20 cellular contexts compared by ENCODE assay signal in genomic region chr15:41438206-41438605, GRCh38. TPM values are rescaled to one million over a fixed set of nuclear protein-coding genes. Genes with fewer than 3 reads are reported as not detected.
DNase-seq lines count a peak whose midpoint lies in the region; ATAC-seq and TF ChIP-seq lines count a peak whose summit lies in the region.
"Had no signal": no experiment of that assay in that cellular context is flagged by ENCODE, and none has a peak within 500 bp of the region (broad histone marks: within the 10 kb centered on the region; RNA-seq: fewer than 3 reads in every experiment).

No MANE protein-coding gene starts in this region.

- no peaks in the 10 kb centered on the region for H3K4me1 Mint-ChIP-seq in nephron progenitor cell

- no peak for TF ChIP-seq EP300 in transverse colon (IDR thresholded peaks at IDR 0.05; ENCODE audit: low read depth)

- TF ChIP-seq CTCF in brain microvascular endothelial cell (IDR thresholded peaks at IDR 0.05; ENCODE audit: low read depth, low read length, missing control alignments) (no peak), nephron progenitor cell (IDR thresholded peaks at IDR 0.05) (no peak), transverse colon (IDR thresholded peaks at IDR 0.05) (no peak)

- H3K36me3 Mint-ChIP-seq in nephron progenitor cell (ENCODE audit: low read depth): peaks cover 70% of the 10 kb centered on the region

- H3K4me3 ChIP-seq in brain microvascular endothelial cell (ENCODE audit: low read depth, low read length): no peak overlapping the region
- H3K4me3 ChIP-seq in transverse colon: no peak overlapping the region
- H3K4me3 ChIP-seq: colonic mucosa, gastroesophageal sphincter, upper lobe of right lung had no signal

- H3K27me3 ChIP-seq in brain microvascular endothelial cell (replicated peaks) (no peaks in the 10 kb centered on the region), transverse colon (no peaks in the 10 kb centered on the region)
- H3K27me3 ChIP-seq: colonic mucosa, gastroesophageal sphincter, upper lobe of right lung had no signal

- H3K27ac Mint-ChIP-seq in nephron progenitor cell: peak overlapping the region; percentile 60
- H3K27ac Mint-ChIP-seq: CD8-positive, alpha-beta T cell had no signal

- no peak for TF ChIP-seq POLR2A in transverse colon (IDR thresholded peaks at IDR 0.05)

- in situ Hi-C loops in brain microvascular endothelial cell (cut with HindIII; ENCODE audit: low pct_ligation_motif_present, low sequenced_read_pairs): no loop called here
- in situ Hi-C loops in transverse colon (cut with MboI; ENCODE audit: low pct_ligation_motif_present in 1 of 4, low pct_unique_long_range_greater_than_20kb in 1 of 4, low sequenced_read_pairs in 3 of 4): loop anchor here in 1 of 4 donors (25.0 kb wide), 1 partner anchor 99 kb away; the partner anchor contains the start of gene RPAP1

- 92 to 100% methylated on average over 2 to 11 of the region's 11 CpGs for WGBS in transverse colon (ENCODE audit: low coverage in 1 of 2), 2 donors

- H3K27ac ChIP-seq in brain microvascular endothelial cell (peak overlapping the region; percentile 72), transverse colon (no peak overlapping the region)
- H3K27ac ChIP-seq: colonic mucosa, epithelial cell of prostate, gastroesophageal sphincter, upper lobe of right lung, VCaP had no signal

- peaks cover 3% of the 10 kb centered on the region for H3K9me3 Mint-ChIP-seq in nephron progenitor cell
- H3K9me3 Mint-ChIP-seq: CD8-positive, alpha-beta T cell had no signal

- H3K27me3 Mint-ChIP-seq in nephron progenitor cell (ENCODE audit: low read depth, poor library complexity): no peaks in the 10 kb centered on the region
- H3K27me3 Mint-ChIP-seq: progenitor cell of endocrine pancreas had no signal

- H3K4me1 ChIP-seq in transverse colon: no peaks in the 10 kb centered on the region
- H3K4me1 ChIP-seq: colonic mucosa, upper lobe of right lung had no signal

- intact Hi-C loops in transverse colon (cut with DNase I; ENCODE audit: low total_unique reads): no loop called here

- no peak for ATAC-seq in GM18520 (IDR thresholded peaks at IDR 0.05; ENCODE audit: unreplicated experiment)
- ATAC-seq: CD8-positive, alpha-beta T cell; gastroesophageal sphincter; upper lobe of right lung had no signal

- no peaks in the 10 kb centered on the region for H3K9me3 ChIP-seq in transverse colon
- H3K9me3 ChIP-seq: colonic mucosa, gastroesophageal sphincter, upper lobe of right lung had no signal

- H3K4me3 Mint-ChIP-seq in nephron progenitor cell: no peak overlapping the region
- H3K4me3 Mint-ChIP-seq: CD8-positive, alpha-beta T cell had no signal

- DNase-seq in A172 (ENCODE audit: low spot score) (peak; percentile 76), HT1080 (ENCODE audit: low read depth) (peak; percentile 73), brain microvascular endothelial cell (peak; percentile 71), nephron progenitor cell (no peak), HK-2 (ENCODE audit: unreplicated experiment) (no peak), transverse colon (no peak), COLO668 (lab: John Stamatoyannopoulos, UW; ENCODE audit: unreplicated experiment) (no peak)
- DNase-seq: activated gamma-delta T cell; amniotic stem cell; CD8-positive, alpha-beta T cell; colonic mucosa; DND-41; NCI-H1436 treated with DMSO at 0.1 percent for 48 hours; stimulated activated naive CD4-positive, alpha-beta T cell; upper lobe of right lung had no signal

- H3K36me3 ChIP-seq in brain microvascular endothelial cell (replicated peaks) (peaks cover 19% of the 10 kb centered on the region), transverse colon (peaks cover 0 to 19% (median 4%) of the 10 kb centered on the region in 4 donors)

RNA-seq across cellular contexts. Expression of gene RTF1, which starts 21.3 kb away (rescaled TPM):
- total RNA-seq in A172 (2014; rRNA removed; shearing (Covaris generic)): 28.7 and 31.6 TPM in 2 replicates
- 17.0 and 20.2 TPM in 2 replicates for total RNA-seq in HT1080 (2014; rRNA removed; shearing (Covaris generic))
- polyA plus RNA-seq in HT1080 (2015; cell fraction: cytosol; rRNA removed): 26.1 and 31.7 TPM in 2 replicates
- 22.7 and 37.3 TPM in 2 replicates for polyA plus RNA-seq in HT1080 (2015; cell fraction: nucleus; rRNA removed)
- 10 to 100 TPM; 10.7 to 23.2 (median 17.6) TPM for total RNA-seq in transverse colon

RNA-seq across cellular contexts. Expression of gene NDUFAF1, which starts 35.9 kb away (rescaled TPM):
- 47.2 and 50.9 TPM in 2 replicates for total RNA-seq in A172 (2014; rRNA removed; shearing (Covaris generic))
- total RNA-seq in HT1080 (2014; rRNA removed; shearing (Covaris generic)): 23.8 and 29.1 TPM in 2 replicates
- polyA plus RNA-seq in HT1080 (2015; cell fraction: cytosol; rRNA removed): 27.4 and 30.4 TPM in 2 replicates
- polyA plus RNA-seq in HT1080 (2015; cell fraction: nucleus; rRNA removed): 26.3 and 31.7 TPM in 2 replicates
- total RNA-seq in transverse colon: 10 to 100 TPM in 1 of 4 donors, 1 to 10 TPM in 3; 4.5 to 13.0 (median 8.4) TPM

RNA-seq across cellular contexts. Expression of gene ITPKA, which starts 55.5 kb away (rescaled TPM):
- 15.5 and 17.3 TPM in 2 replicates for total RNA-seq in A172 (2014; rRNA removed; shearing (Covaris generic))
- 10.9 and 15.0 TPM in 2 replicates for total RNA-seq in HT1080 (2014; rRNA removed; shearing (Covaris generic))
- 2.6 and 4.2 TPM in 2 replicates for polyA plus RNA-seq in HT1080 (2015; cell fraction: cytosol; rRNA removed)
- 6.5 and 9.2 TPM in 2 replicates for polyA plus RNA-seq in HT1080 (2015; cell fraction: nucleus; rRNA removed)
- 100 to 1,000 TPM in 3 of 4 donors, 10 to 100 TPM in 1; 57.6 to 161 (median 116) TPM for total RNA-seq in transverse colon

Comparison
In these comparisons a context has a peak if more than half of its experiments do, and no peak if none do; other contexts are left out.
1. DNase-seq: peak in A172 (single experiment), HT1080 (single experiment) and brain microvascular endothelial cell (single experiment); none in nephron progenitor cell (single experiment), HK-2 (single experiment), transverse colon (single experiment) and COLO668 (single experiment).